1 cellular context compared by ENCODE assay signal in the genomic region with DNA sequence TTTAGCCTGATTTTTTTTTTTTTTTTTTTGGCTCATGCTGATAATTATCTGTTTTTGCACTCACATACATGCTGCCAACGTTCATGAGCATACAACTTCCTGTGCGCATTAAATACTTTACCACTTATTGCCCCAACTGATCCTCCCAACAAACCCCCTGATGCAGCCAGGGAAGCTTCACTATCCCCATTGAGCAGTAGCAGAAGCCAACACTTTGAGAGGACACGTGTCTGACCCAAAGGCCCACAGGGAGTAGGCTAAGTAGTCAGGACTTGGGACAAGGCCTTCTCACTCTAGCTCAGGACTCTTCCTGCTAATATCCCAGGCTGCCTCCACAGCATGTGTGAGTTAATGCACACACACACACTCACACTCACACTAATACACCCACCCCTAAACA.
TF ChIP-seq lines count a peak whose summit lies in the region.

No MANE protein-coding gene starts in this region.

TF ChIP-seq in HCT116, 20 proteins besides CTCF, POLR2A, EP300 and RAD21 (continued from another document):
- no peak for TF ChIP-seq SIN3A (IDR thresholded peaks at IDR 0.05; ENCODE audit: low read depth)
- TF ChIP-seq FOSL1 (IDR thresholded peaks at IDR 0.05; ENCODE audit: low read depth): no peak
- TF ChIP-seq, protein P1, sequence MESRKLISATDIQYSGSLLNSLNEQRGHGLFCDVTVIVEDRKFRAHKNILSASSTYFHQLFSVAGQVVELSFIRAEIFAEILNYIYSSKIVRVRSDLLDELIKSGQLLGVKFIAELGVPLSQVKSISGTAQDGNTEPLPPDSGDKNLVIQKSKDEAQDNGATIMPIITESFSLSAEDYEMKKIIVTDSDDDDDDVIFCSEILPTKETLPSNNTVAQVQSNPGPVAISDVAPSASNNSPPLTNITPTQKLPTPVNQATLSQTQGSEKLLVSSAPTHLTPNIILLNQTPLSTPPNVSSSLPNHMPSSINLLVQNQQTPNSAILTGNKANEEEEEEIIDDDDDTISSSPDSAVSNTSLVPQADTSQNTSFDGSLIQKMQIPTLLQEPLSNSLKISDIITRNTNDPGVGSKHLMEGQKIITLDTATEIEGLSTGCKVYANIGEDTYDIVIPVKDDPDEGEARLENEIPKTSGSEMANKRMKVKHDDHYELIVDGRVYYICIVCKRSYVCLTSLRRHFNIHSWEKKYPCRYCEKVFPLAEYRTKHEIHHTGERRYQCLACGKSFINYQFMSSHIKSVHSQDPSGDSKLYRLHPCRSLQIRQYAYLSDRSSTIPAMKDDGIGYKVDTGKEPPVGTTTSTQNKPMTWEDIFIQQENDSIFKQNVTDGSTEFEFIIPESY (IDR thresholded peaks at IDR 0.05; ENCODE audit: extremely low read depth, insufficient replicate concordance, low read length): no peak
- TF ChIP-seq, protein P2, sequence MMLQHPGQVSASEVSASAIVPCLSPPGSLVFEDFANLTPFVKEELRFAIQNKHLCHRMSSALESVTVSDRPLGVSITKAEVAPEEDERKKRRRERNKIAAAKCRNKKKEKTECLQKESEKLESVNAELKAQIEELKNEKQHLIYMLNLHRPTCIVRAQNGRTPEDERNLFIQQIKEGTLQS (IDR thresholded peaks at IDR 0.05): no peak
- TF ChIP-seq EZH2 (IDR thresholded peaks at IDR 0.05): no peak
